ENCODE assay signal across 7 cellular contexts in the genomic region with DNA sequence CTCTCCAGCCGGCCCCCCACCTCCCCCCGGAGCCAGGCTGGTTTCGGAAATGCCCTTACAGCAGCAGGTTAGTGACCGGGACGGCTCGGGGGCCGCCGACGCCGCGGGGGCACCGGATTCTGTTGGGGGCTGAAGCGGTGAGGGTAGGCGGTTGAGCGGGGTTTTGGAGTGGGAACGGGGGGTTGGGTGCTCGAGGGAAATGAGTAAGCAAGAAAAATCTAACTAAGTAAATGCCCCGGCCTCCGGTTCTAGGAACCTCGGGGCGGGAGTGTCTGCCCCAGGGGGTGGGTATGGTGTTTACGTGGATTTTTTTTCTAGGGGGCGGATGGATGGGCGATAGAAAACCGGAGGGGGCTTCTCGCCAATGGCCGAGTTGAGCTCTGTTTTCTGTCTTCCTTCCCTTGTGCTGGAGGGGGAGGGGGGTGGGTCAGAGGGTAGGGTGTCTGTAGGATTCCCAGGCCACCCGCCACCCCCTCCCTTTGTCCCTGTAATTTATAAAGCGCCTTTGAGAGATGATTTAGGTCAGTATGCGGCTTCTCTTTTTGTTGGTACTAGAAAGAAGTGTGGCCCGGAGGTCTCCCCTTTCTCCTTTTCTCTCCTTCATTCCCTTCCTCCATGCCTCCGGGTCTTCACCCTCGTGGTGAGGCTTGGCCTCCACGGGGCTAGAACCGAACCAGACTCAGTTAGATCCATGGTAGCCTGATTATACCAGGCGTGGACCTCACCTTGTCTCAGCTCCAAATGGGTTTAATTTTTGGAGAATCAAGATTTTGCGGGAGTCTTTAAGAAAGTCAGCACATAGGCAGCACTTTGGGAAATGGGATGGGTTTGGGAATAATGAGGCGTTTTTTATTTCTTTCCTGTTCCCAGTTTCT. TPM values are rescaled to one million over a fixed set of nuclear protein-coding genes. Genes with fewer than 3 reads are reported as not detected.
DNase-seq lines count a peak whose midpoint lies in the region; ATAC-seq lines count a peak whose summit lies in the region.

No MANE protein-coding gene starts in this region.

- DNase-seq in HS-27A (ENCODE audit: low read depth) = peak; percentile 23
- DNase-seq in SJCRH30 = peak; percentile 12 to 50
- DNase-seq in activated naive CD4-positive, alpha-beta T cell (lab: John Stamatoyannopoulos, UW) = peak; percentile 24 to 61 (median 39)
- DNase-seq in globus pallidus (ENCODE audit: low spot score) = peak; percentile 12
- DNase-seq in pulmonary artery endothelial cell (ENCODE audit: low read depth, low spot score) = peak; percentile 75

- H3K36me3 ChIP-seq in SJCRH30 = peaks cover 24% of the 10 kb centered on the region

- H3K4me3 ChIP-seq in SJCRH30 = peak overlapping the region; percentile 97

- H3K9me3 ChIP-seq in SJCRH30 (replicated peaks) = no peaks in the 10 kb centered on the region

- H3K4me1 ChIP-seq in SJCRH30 = 0 out of 2 replicates have a peak, but pooled peaks cover 4% of the 10 kb centered on the region

- H3K27ac ChIP-seq in SJCRH30 = peak overlapping the region; percentile 99

- H3K27me3 ChIP-seq in SJCRH30 = no peaks in the 10 kb centered on the region

- ATAC-seq in GM18907 (IDR thresholded peaks at IDR 0.05; ENCODE audit: unreplicated experiment) (peak; percentile 10), HG02798 (IDR thresholded peaks at IDR 0.05; ENCODE audit: poor library complexity, unreplicated experiment) (no peak)

RNA-seq across cellular contexts. Expression of a gene that starts 2.3 kb away (rescaled TPM):
- total RNA-seq in SJCRH30 (2014; rRNA removed; shearing (Covaris generic)) = 17.8 and 19.2 TPM in 2 replicates
- total RNA-seq in pulmonary artery endothelial cell = 4.7 and 5.7 TPM in 2 replicates

Comparison
In these comparisons a context has a peak if more than half of its experiments do, and no peak if none do; other contexts are left out.
1. DNase-seq: peak in every context shown above with its lines; median percentile 75 in pulmonary artery endothelial cell; 39 in activated naive CD4-positive, alpha-beta T cell; 31 in SJCRH30; 23 in HS-27A; 12 in globus pallidus.